ENCODE assay signal across 7 cellular contexts in the genomic region with DNA sequence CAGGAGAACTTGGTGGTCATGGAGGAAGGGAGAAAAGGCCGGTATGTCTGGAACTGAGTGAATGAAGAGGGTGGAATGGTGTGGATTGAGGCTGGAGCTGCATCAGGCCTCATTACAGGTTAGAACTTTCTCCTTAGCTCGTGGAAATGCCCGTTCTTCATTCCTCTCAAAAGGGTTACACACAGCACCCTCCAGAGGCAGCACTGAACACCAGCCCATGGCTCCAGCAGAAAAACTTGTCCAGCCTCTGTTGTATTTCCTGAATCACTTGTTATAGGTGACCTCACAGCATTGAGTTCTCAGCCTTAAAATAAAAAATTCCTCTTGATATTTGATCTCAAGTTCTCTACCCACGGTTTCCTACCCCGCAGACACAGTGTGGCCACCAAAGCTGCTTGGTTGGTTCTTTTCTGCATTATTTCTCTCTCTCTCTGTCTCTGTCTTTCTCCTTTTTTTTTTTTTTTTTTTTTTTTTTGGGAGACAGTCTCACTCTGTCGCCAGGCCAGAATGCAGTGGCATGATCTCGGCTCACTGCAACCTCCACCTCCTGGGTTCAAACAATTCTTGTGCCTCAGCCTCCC.
DNase-seq lines count a peak whose midpoint lies in the region; ATAC-seq, FAIRE-seq and TF ChIP-seq lines count a peak whose summit lies in the region.

No MANE protein-coding gene starts in this region.

- no peaks in the 10 kb centered on the region for H3K27me3 ChIP-seq in neural cell (ENCODE audit: insufficient read depth, low read depth, low read length)

- H3K79me2 ChIP-seq in neural cell (replicated peaks; ENCODE audit: insufficient read depth, low read length) = no peaks in the 10 kb centered on the region

- peak; percentile 23 for TF ChIP-seq RAD21 in neural cell (conservative IDR thresholded peaks at IDR 0.05)

- no peak for TF ChIP-seq EP300 in neural cell (conservative IDR thresholded peaks at IDR 0.05; ENCODE audit: poor library complexity, severe bottlenecking)

- H3K9me2 ChIP-seq in neural cell (ENCODE audit: insufficient read depth, low read length) = no peaks in the 10 kb centered on the region

- H4K20me1 ChIP-seq in neural cell (ENCODE audit: insufficient read depth) = no peaks in the 10 kb centered on the region

- no peak overlapping the region for H2AFZ ChIP-seq in neural cell (ENCODE audit: low read depth, low read length)

- H3K9ac ChIP-seq in neural cell (ENCODE audit: low read length) = no peak overlapping the region

- ATAC-seq in SK-N-SH treated with all-trans-retinoic acid at 6 μM for 48 hours = peak; percentile 86
- no peak for ATAC-seq in HG03097 (IDR thresholded peaks at IDR 0.05; ENCODE audit: low FRiP score, unreplicated experiment)
- ATAC-seq in HG03457 (IDR thresholded peaks at IDR 0.05; ENCODE audit: unreplicated experiment) = no peak

- no peak overlapping the region for H3K27ac ChIP-seq in neural cell (ENCODE audit: low read length)

- H3K4me2 ChIP-seq in neural cell (ENCODE audit: low read length) = no peak overlapping the region

- H3K9me3 ChIP-seq in neural cell (ENCODE audit: low read length) = no peaks in the 10 kb centered on the region

- TF ChIP-seq CTCF in fibroblast of mammary gland (conservative IDR thresholded peaks at IDR 0.05; ENCODE audit: control insufficient read depth, insufficient read depth, low read depth, low read length) (peak; percentile 78), neural cell (IDR thresholded peaks at IDR 0.05; ENCODE audit: poor library complexity, severe bottlenecking) (no peak)

- peak; percentile 90 for FAIRE-seq in G401.6 (lab: Jason Lieb, UNC)

- no peaks in the 10 kb centered on the region for H3F3A ChIP-seq in neural cell (ENCODE audit: insufficient read depth, low read length, poor library complexity, severe bottlenecking)

- no peaks in the 10 kb centered on the region for H3K36me3 ChIP-seq in neural cell (ENCODE audit: insufficient read depth, low read length)

- DNase-seq in M059J (ENCODE audit: low read depth) = peak; percentile 78
- DNase-seq in fibroblast of mammary gland (ENCODE audit: low read depth) = peak; percentile 85

- no peak overlapping the region for H3K4me3 ChIP-seq in fibroblast of mammary gland (ENCODE audit: control insufficient read depth, low read depth, low read length)
- no peak overlapping the region for H3K4me3 ChIP-seq in neural cell (ENCODE audit: low read length)

TF ChIP-seq in SK-N-SH treated with all-trans-retinoic acid at 6 μM for 48 hours, 23 proteins besides CTCF, POLR2A, EP300 and RAD21:
- TF ChIP-seq RARB (CRISPR knock-in tag; IDR thresholded peaks at IDR 0.05) (no peak), CSDC2 (CRISPR knock-in tag; IDR thresholded peaks at IDR 0.05) (no peak), ZNF8 (CRISPR knock-in tag; IDR thresholded peaks at IDR 0.05) (no peak), ZNF70 (CRISPR knock-in tag; IDR thresholded peaks at IDR 0.05) (no peak), PPARA (CRISPR knock-in tag; IDR thresholded peaks at IDR 0.05; ENCODE audit: borderline replicate concordance) (no peak), ESRRG (CRISPR knock-in tag; IDR thresholded peaks at IDR 0.05) (no peak)
- TF ChIP-seq, protein P1, sequence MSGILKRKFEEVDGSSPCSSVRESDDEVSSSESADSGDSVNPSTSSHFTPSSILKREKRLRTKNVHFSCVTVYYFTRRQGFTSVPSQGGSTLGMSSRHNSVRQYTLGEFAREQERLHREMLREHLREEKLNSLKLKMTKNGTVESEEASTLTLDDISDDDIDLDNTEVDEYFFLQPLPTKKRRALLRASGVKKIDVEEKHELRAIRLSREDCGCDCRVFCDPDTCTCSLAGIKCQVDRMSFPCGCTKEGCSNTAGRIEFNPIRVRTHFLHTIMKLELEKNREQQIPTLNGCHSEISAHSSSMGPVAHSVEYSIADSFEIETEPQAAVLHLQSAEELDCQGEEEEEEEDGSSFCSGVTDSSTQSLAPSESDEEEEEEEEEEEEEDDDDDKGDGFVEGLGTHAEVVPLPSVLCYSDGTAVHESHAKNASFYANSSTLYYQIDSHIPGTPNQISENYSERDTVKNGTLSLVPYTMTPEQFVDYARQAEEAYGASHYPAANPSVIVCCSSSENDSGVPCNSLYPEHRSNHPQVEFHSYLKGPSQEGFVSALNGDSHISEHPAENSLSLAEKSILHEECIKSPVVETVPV (CRISPR knock-in tag; IDR thresholded peaks at IDR 0.05) = no peak
- TF ChIP-seq, protein P2, sequence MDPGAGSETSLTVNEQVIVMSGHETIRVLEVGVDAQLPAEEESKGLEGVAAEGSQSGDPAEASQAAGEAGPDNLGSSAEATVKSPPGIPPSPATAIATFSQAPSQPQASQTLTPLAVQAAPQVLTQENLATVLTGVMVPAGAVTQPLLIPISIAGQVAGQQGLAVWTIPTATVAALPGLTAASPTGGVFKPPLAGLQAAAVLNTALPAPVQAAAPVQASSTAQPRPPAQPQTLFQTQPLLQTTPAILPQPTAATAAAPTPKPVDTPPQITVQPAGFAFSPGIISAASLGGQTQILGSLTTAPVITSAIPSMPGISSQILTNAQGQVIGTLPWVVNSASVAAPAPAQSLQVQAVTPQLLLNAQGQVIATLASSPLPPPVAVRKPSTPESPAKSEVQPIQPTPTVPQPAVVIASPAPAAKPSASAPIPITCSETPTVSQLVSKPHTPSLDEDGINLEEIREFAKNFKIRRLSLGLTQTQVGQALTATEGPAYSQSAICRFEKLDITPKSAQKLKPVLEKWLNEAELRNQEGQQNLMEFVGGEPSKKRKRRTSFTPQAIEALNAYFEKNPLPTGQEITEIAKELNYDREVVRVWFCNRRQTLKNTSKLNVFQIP (CRISPR knock-in tag; IDR thresholded peaks at IDR 0.05; ENCODE audit: borderline replicate concordance, low read depth) = no peak

TF ChIP-seq in neural cell, 6 proteins besides CTCF, POLR2A, EP300 and RAD21:
- no peak for TF ChIP-seq EZH2 (IDR thresholded peaks at IDR 0.05; ENCODE audit: borderline replicate concordance, insufficient read depth, low read length, poor library complexity, severe bottlenecking)
- TF ChIP-seq MXI1 (conservative IDR thresholded peaks at IDR 0.05; ENCODE audit: poor library complexity, severe bottlenecking) = no peak
- TF ChIP-seq SMC3 (conservative IDR thresholded peaks at IDR 0.05; ENCODE audit: poor library complexity) = peak; percentile 32
- no peak for TF ChIP-seq TAF1 (IDR thresholded peaks at IDR 0.05; ENCODE audit: low read depth)
